8 cellular contexts compared by ENCODE assay signal in genomic region chr12:66189476-66189823, GRCh38. TPM values are rescaled to one million over a fixed set of nuclear protein-coding genes. Genes with fewer than 3 reads are reported as not detected.
DNase-seq lines count a peak whose midpoint lies in the region; ATAC-seq and TF ChIP-seq lines count a peak whose summit lies in the region.

No MANE protein-coding gene starts in this region.

- peaks cover 2% of the 10 kb centered on the region for H3K36me3 Mint-ChIP-seq in progenitor cell of endocrine pancreas (ENCODE audit: insufficient read depth)

- ATAC-seq in activated CD4-positive, CD25-positive, alpha-beta regulatory T cell treated with anti-CD3 and anti-CD28 coated beads, Interleukin-2, amount 50 U/mL, for 24 hours = no peak

- H3K4me3 Mint-ChIP-seq in progenitor cell of endocrine pancreas (ENCODE audit: low read depth) = no peak overlapping the region

- H2AFZ ChIP-seq in parathyroid adenoma = no peak overlapping the region

- H3K9ac ChIP-seq in HUES6 (ENCODE audit: low read length) (no peak overlapping the region), parathyroid adenoma (no peak overlapping the region)

- no peaks in the 10 kb centered on the region for H3K79me2 ChIP-seq in parathyroid adenoma

- no peak overlapping the region for H3K27ac Mint-ChIP-seq in progenitor cell of endocrine pancreas

- H3K4me2 ChIP-seq in parathyroid adenoma (ENCODE audit: low read length) = peak overlapping the region; percentile 16

- no peak for DNase-seq in GM12864 (ENCODE audit: low read depth)
- DNase-seq in erythroblast (lab: John Stamatoyannopoulos, UW) = peak; percentile 80 to 87
- DNase-seq in NCI-H2227 treated with DMSO at 0.1 percent for 48 hours (lab: John Stamatoyannopoulos, UW) = no peak
- no peak for DNase-seq in islet precursor cell
- no peak for DNase-seq in progenitor cell of endocrine pancreas (ENCODE audit: low spot score, unreplicated experiment)

- peak overlapping the region; percentile 44; the same call in 1 of the 2 replicates for H3K4me3 ChIP-seq in GM12864 (ENCODE audit: low read depth, low read length)
- H3K4me3 ChIP-seq in HUES6 (ENCODE audit: low read depth, low read length) = peak overlapping the region; percentile 56
- H3K4me3 ChIP-seq in parathyroid adenoma (ENCODE audit: low read depth, low read length) = no peak overlapping the region

- H3K36me3 ChIP-seq in HUES6 (ENCODE audit: control insufficient read depth, insufficient read depth, low read length) (no peaks in the 10 kb centered on the region), parathyroid adenoma (ENCODE audit: control insufficient read depth, insufficient read depth, low read length) (no peaks in the 10 kb centered on the region)

- H3K9me3 Mint-ChIP-seq in progenitor cell of endocrine pancreas (ENCODE audit: low read depth) = peaks cover 3% of the 10 kb centered on the region

- H3K4me1 Mint-ChIP-seq in progenitor cell of endocrine pancreas (ENCODE audit: low read depth) = peaks cover 1% of the 10 kb centered on the region

- H3K9me3 ChIP-seq in HUES6 (ENCODE audit: control insufficient read depth, insufficient read depth, low read depth, low read length) (no peaks in the 10 kb centered on the region), parathyroid adenoma (ENCODE audit: control insufficient read depth, low read length) (no peaks in the 10 kb centered on the region)

- H3K4me1 ChIP-seq in HUES6 (ENCODE audit: control insufficient read depth, insufficient read depth, low read length) = no peaks in the 10 kb centered on the region
- H3K4me1 ChIP-seq in parathyroid adenoma = no peaks in the 10 kb centered on the region

- H3K27me3 ChIP-seq in HUES6 (ENCODE audit: control insufficient read depth, insufficient read depth, low read length) (peaks cover 52% of the 10 kb centered on the region), parathyroid adenoma (ENCODE audit: control insufficient read depth, insufficient read depth, low read length) (no peaks in the 10 kb centered on the region)

- TF ChIP-seq CTCF in GM12864 (IDR thresholded peaks at IDR 0.05; ENCODE audit: low read depth, low read length, missing control alignments) (no peak), parathyroid adenoma (IDR thresholded peaks at IDR 0.05) (no peak), progenitor cell of endocrine pancreas (IDR thresholded peaks at IDR 0.05; ENCODE audit: unreplicated experiment) (no peak)

- peak; percentile 18 for TF ChIP-seq POLR2A in erythroblast (IDR thresholded peaks at IDR 0.05; ENCODE audit: low read length)

- H3K27me3 Mint-ChIP-seq in progenitor cell of endocrine pancreas = peaks cover 74% of the 10 kb centered on the region

- H3K27ac ChIP-seq in HUES6 (ENCODE audit: low read depth, low read length) = no peak overlapping the region
- H3K27ac ChIP-seq in parathyroid adenoma = peak overlapping the region; percentile 13

RNA-seq across cellular contexts. Expression of gene IRAK3, which starts 0.4 kb away (rescaled TPM):
- total RNA-seq in progenitor cell of endocrine pancreas = 0.02 TPM in 1 of 2 replicates, not detected in the other

RNA-seq across cellular contexts. Expression of gene TMBIM4, which starts 19.7 kb away (rescaled TPM):
- 28.7 and 30.9 TPM in 2 replicates for total RNA-seq in progenitor cell of endocrine pancreas

RNA-seq across cellular contexts. Expression of gene LLPH, which starts 58.9 kb away (rescaled TPM):
- 20.8 and 22.4 TPM in 2 replicates for total RNA-seq in progenitor cell of endocrine pancreas

Comparison
In these comparisons a context has a peak if more than half of its experiments do, and no peak if none do; other contexts are left out.
1. DNase-seq: peak in erythroblast (2 of 2); none in GM12864 (single experiment), NCI-H2227 treated with DMSO at 0.1 percent for 48 hours (single experiment), islet precursor cell (single experiment) and progenitor cell of endocrine pancreas (single experiment).